Comparison of ENCODE assay signal across 8 cellular contexts in genomic region chr20:46814366-46815232, GRCh38.
DNase-seq lines count a peak whose midpoint lies in the region; ATAC-seq and TF ChIP-seq lines count a peak whose summit lies in the region.

No MANE protein-coding gene starts in this region.

- CTCF ChIA-PET in GM10248 (lab: Yijun Ruan, JAX), result interaction anchor here (0.9 kb wide), 1 partner anchor 11 kb away, joined by 3 read pairs; no protein-coding TSS in a partner anchor

- no peaks in the 10 kb centered on the region for H3K36me3 Mint-ChIP-seq in activated T-helper 17 cell treated with anti-CD3 and anti-CD28 coated beads, Interleukin-2, amount 50 U/mL, for 72 hours (ENCODE audit: low read depth)
- no peaks in the 10 kb centered on the region for H3K36me3 Mint-ChIP-seq in nephron (ENCODE audit: low read depth)

- no peak overlapping the region for H3K4me3 ChIP-seq in upper lobe of right lung

- peak; percentile 72 for DNase-seq in DMS79 treated with DMSO at 0.1 percent for 48 hours (lab: John Stamatoyannopoulos, UW)
- DNase-seq in NCI-H1105 treated with DMSO at 0.1 percent for 48 hours (lab: John Stamatoyannopoulos, UW), result peak; percentile 92
- DNase-seq in GM10248 (ENCODE audit: extremely low spot score), result no peak
- no peak for DNase-seq in NCI-H2081 (lab: John Stamatoyannopoulos, UW)
- DNase-seq in upper lobe of right lung, result no peak

- no peak overlapping the region for H3K4me3 Mint-ChIP-seq in activated T-helper 17 cell treated with anti-CD3 and anti-CD28 coated beads, Interleukin-2, amount 50 U/mL, for 72 hours
- no peak overlapping the region for H3K4me3 Mint-ChIP-seq in nephron

- H3K27ac Mint-ChIP-seq in activated T-helper 17 cell treated with anti-CD3 and anti-CD28 coated beads, Interleukin-2, amount 50 U/mL, for 72 hours, result no peak overlapping the region
- H3K27ac Mint-ChIP-seq in nephron, result peak overlapping the region; percentile 43 to 65 (median 51)

- no peaks in the 10 kb centered on the region for H3K4me1 ChIP-seq in upper lobe of right lung

- POLR2A ChIA-PET in GM10248 (lab: Yijun Ruan, JAX), result no interaction called here

- no peaks in the 10 kb centered on the region for H3K4me1 Mint-ChIP-seq in activated T-helper 17 cell treated with anti-CD3 and anti-CD28 coated beads, Interleukin-2, amount 50 U/mL, for 72 hours
- peaks cover 30% of the 10 kb centered on the region for H3K4me1 Mint-ChIP-seq in nephron

- H3K9me3 Mint-ChIP-seq in activated T-helper 17 cell treated with anti-CD3 and anti-CD28 coated beads, Interleukin-2, amount 50 U/mL, for 72 hours, result no peaks in the 10 kb centered on the region
- no peaks in the 10 kb centered on the region for H3K9me3 Mint-ChIP-seq in nephron

- peaks cover 53% of the 10 kb centered on the region for H3K27me3 ChIP-seq in upper lobe of right lung

- H3K36me3 ChIP-seq in upper lobe of right lung, result no peaks in the 10 kb centered on the region

- peaks cover 50% of the 10 kb centered on the region for H3K27me3 Mint-ChIP-seq in activated T-helper 17 cell treated with anti-CD3 and anti-CD28 coated beads, Interleukin-2, amount 50 U/mL, for 72 hours
- peaks cover 13% of the 10 kb centered on the region for H3K27me3 Mint-ChIP-seq in nephron (ENCODE audit: low read depth)

- no peak for TF ChIP-seq CTCF in nephron (IDR thresholded peaks at IDR 0.05; ENCODE audit: unreplicated experiment in 3 of 3)
- no peak for TF ChIP-seq CTCF in GM10248 (IDR thresholded peaks at IDR 0.05; ENCODE audit: control extremely low read depth, extremely low read depth, low read depth, missing control alignments)
- TF ChIP-seq CTCF in upper lobe of right lung (IDR thresholded peaks at IDR 0.05), result no peak

- intact Hi-C loops in upper lobe of right lung (cut with DNase I), result no loop called here

- no peaks in the 10 kb centered on the region for H3K9me3 ChIP-seq in upper lobe of right lung

- H3K27ac ChIP-seq in upper lobe of right lung, result no peak overlapping the region

- peak; percentile 96 for ATAC-seq in activated T-helper 17 cell treated with anti-CD3 and anti-CD28 coated beads, Interleukin-2, amount 50 U/mL, for 72 hours (replicated peaks)
- ATAC-seq in GM18520 (IDR thresholded peaks at IDR 0.05; ENCODE audit: unreplicated experiment), result no peak
- ATAC-seq in upper lobe of right lung, result no peak

Comparison
In these comparisons a context has a peak if more than half of its experiments do, and no peak if none do; other contexts are left out.
1. DNase-seq: peak in DMS79 treated with DMSO at 0.1 percent for 48 hours (single experiment) and NCI-H1105 treated with DMSO at 0.1 percent for 48 hours (single experiment); none in GM10248 (single experiment), NCI-H2081 (0 of 2) and upper lobe of right lung (single experiment).